In the genomic region with DNA sequence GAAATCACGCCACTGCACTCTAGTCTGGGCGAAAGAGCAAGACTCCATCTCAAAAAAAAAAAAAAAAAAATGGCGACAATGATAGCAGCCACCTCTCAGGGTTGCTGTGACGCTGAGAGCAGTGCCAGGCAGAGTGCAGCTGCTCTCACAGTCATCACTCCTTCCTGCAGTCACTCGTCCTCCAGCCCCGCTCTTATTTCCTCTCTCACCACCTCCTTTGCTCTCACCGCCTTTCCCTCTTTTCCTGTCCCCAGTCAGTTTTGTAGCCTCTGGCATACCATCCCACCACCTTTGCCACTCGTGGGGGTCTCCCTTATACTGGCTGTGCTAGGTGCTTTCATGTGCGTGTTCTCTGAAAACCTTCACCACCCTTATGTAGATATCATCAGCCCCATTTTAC, we compare ENCODE assay signal across 17 cellular contexts. TPM values are rescaled to one million over a fixed set of nuclear protein-coding genes. Genes with fewer than 3 reads are reported as not detected.
DNase-seq lines count a peak whose midpoint lies in the region; ATAC-seq, FAIRE-seq and TF ChIP-seq lines count a peak whose summit lies in the region.
"Had no signal": no experiment of that assay in that cellular context is flagged by ENCODE, and none has a peak within 500 bp of the region (broad histone marks: within the 10 kb centered on the region; RNA-seq: fewer than 3 reads in every experiment).

No MANE protein-coding gene starts in this region.

- TF ChIP-seq EP300 in HepG2 (IDR thresholded peaks at IDR 0.05; ENCODE audit: low read depth in 2 of 2, low read length in 2 of 2) = no peak
- no peak for TF ChIP-seq EP300 in HepG2 (CRISPR knock-in tag; IDR thresholded peaks at IDR 0.05; ENCODE audit: borderline replicate concordance)

- no peak overlapping the region for H2AFZ ChIP-seq in HepG2 (ENCODE audit: low read length)

- H3K27me3 Mint-ChIP-seq in T-helper 2 cell treated with Interferon-gamma antibody and Interleukin-4, amounts not matched to agents 5 μg/mL and 100 μg/mL, for 36 hours (ENCODE audit: low read depth) = no peaks in the 10 kb centered on the region
- H3K27me3 Mint-ChIP-seq: activated B cell treated with CpG ODN at 0.5 μM for 24 hours had no signal

- H3K4me1 ChIP-seq in liver (ENCODE audit: control insufficient read depth in 4 of 4, insufficient read depth in 4 of 4, low read length in 3 of 4) (peaks cover 9 to 47% (median 29%) of the 10 kb centered on the region in 4 donors), HepG2 (ENCODE audit: insufficient read depth, low read length) (peaks cover 29% of the 10 kb centered on the region), mesodermal cell (ENCODE audit: control insufficient read depth, insufficient read depth, low read length, poor library complexity, severe bottlenecking) (peaks cover 36% of the 10 kb centered on the region), upper lobe of right lung (peaks cover 12% of the 10 kb centered on the region)

- FAIRE-seq in HepG2 (lab: Jason Lieb, UNC) = no peak
- FAIRE-seq: frontal cortex, islet of Langerhans had no signal

- TF ChIP-seq CTCF in liver (IDR thresholded peaks at IDR 0.05; ENCODE audit: low read depth, low read length, missing input control) = no peak
- TF ChIP-seq CTCF in HepG2 (CRISPR knock-in tag; IDR thresholded peaks at IDR 0.05) = no peak
- TF ChIP-seq CTCF in upper lobe of right lung (IDR thresholded peaks at IDR 0.05) = no peak

- no peak for ATAC-seq in HepG2
- no peak for ATAC-seq in upper lobe of right lung
- no peak for ATAC-seq in HG03460 (IDR thresholded peaks at IDR 0.05; ENCODE audit: unreplicated experiment)
- ATAC-seq: body of pancreas had no signal

- H4K20me1 ChIP-seq in HepG2 (ENCODE audit: insufficient read depth, low read length) = no peaks in the 10 kb centered on the region

- in situ Hi-C loops in HepG2 (cut with HindIII; ENCODE audit: extremely low pct_ligation_motif_present, low pct_unique_long_range_greater_than_20kb) = no loop called here

- H3K4me1 Mint-ChIP-seq in T-helper 2 cell treated with Interferon-gamma antibody and Interleukin-4, amounts not matched to agents 5 μg/mL and 100 μg/mL, for 36 hours (ENCODE audit: low read depth) = peaks cover 13% of the 10 kb centered on the region

- H3K9me3 ChIP-seq in liver (ENCODE audit: control insufficient read depth in 4 of 4, low read length in 3 of 4) (no peaks in the 10 kb centered on the region), HepG2 (ENCODE audit: low read length) (no peaks in the 10 kb centered on the region), mesodermal cell (ENCODE audit: control insufficient read depth, low read length) (no peaks in the 10 kb centered on the region), upper lobe of right lung (no peaks in the 10 kb centered on the region)
- H3K9me3 ChIP-seq: body of pancreas had no signal

- no peak overlapping the region for H3K4me3 ChIP-seq in liver (ENCODE audit: low read depth in 1 of 3, low read length in 3 of 3)
- no peak overlapping the region for H3K4me3 ChIP-seq in HepG2 (replicated peaks in 1 of 3; ENCODE audit: insufficient read depth in 1 of 3, low read depth in 2 of 3, low read length in 3 of 3)
- H3K4me3 ChIP-seq in mesodermal cell (ENCODE audit: extremely low read depth, insufficient read depth, low read length, poor library complexity, severe bottlenecking) = no peak overlapping the region
- H3K4me3 ChIP-seq in upper lobe of right lung = no peak overlapping the region
- H3K4me3 ChIP-seq: body of pancreas had no signal

- H3K27ac Mint-ChIP-seq in T-helper 2 cell treated with Interferon-gamma antibody and Interleukin-4, amounts not matched to agents 5 μg/mL and 100 μg/mL, for 36 hours = peak overlapping the region; percentile 83
- H3K27ac Mint-ChIP-seq: activated B cell treated with CpG ODN at 0.5 μM for 24 hours, endodermal cell had no signal

- H3K9ac ChIP-seq in liver (ENCODE audit: low read depth in 1 of 2, low read length in 2 of 2) = no peak overlapping the region
- H3K9ac ChIP-seq in HepG2 (ENCODE audit: insufficient read depth, low read depth, low read length) = no peak overlapping the region

- DNase-seq in HepG2 (ENCODE audit: low spot score) = no peak
- no peak for DNase-seq in T-helper 2 cell treated with Interferon-gamma antibody and Interleukin-4, amounts not matched to agents 5 μg/mL and 100 μg/mL, for 36 hours (ENCODE audit: low spot score)
- no peak for DNase-seq in upper lobe of right lung
- DNase-seq in NCI-H526 treated with DMSO at 0.1 percent for 48 hours (lab: John Stamatoyannopoulos, UW) = no peak
- DNase-seq in NCI-H1930 (lab: John Stamatoyannopoulos, UW) = no peak
- DNase-seq: activated B cell treated with CpG ODN at 0.5 μM for 24 hours; activated T-cell treated with anti-CD3 and anti-CD28 coated beads, Interleukin-2, amount 50 U/mL, for 48 hours; body of pancreas; EL; endodermal cell; NCI-H1092; stimulated activated naive CD4-positive, alpha-beta T cell treated with Interleukin-2 at 50 U/mL for 16 hours had no signal

- 82% methylated on average over 9 of the region's 9 CpGs for WGBS in liver
- WGBS in HepG2 (ENCODE audit: low lambda C conversion rate) = 96% methylated on average over 9 of the region's 9 CpGs
- 85 to 93% methylated on average over 6 to 8 of the region's 9 CpGs for WGBS in mesodermal cell (ENCODE audit: insufficient coverage in 2 of 2), 2 experiments

- TF ChIP-seq RAD21 in liver (IDR thresholded peaks at IDR 0.05) = no peak
- TF ChIP-seq RAD21 in HepG2 (CRISPR knock-in tag; IDR thresholded peaks at IDR 0.05) = no peak

- POLR2A ChIA-PET in HepG2 (lab: Yijun Ruan, JAX) = no interaction called here

- H3K27ac ChIP-seq in liver (ENCODE audit: low read depth in 1 of 2, low read length in 2 of 2) (peak overlapping the region; percentile 8 to 71), HepG2 (ENCODE audit: extremely low read length, insufficient read depth, low read length) (no peak overlapping the region), mesodermal cell (ENCODE audit: low read depth, low read length, severe bottlenecking) (peak overlapping the region; percentile 29), upper lobe of right lung (peak overlapping the region; percentile 11)
- H3K27ac ChIP-seq: body of pancreas had no signal

- CTCF ChIA-PET in HepG2 (lab: Yijun Ruan, JAX; ENCODE audit: low intra/inter-chr PET ratio, low total read pairs) = no interaction called here

- peaks cover 31% of the 10 kb centered on the region for H3K36me3 Mint-ChIP-seq in T-helper 2 cell treated with Interferon-gamma antibody and Interleukin-4, amounts not matched to agents 5 μg/mL and 100 μg/mL, for 36 hours (ENCODE audit: low read depth)

- intact Hi-C loops in HepG2 (cut with micrococcal nuclease; ENCODE audit: unreplicated experiment) = no loop called here
- intact Hi-C loops in upper lobe of right lung (cut with DNase I) = no loop called here

- H3K4me3 Mint-ChIP-seq in T-helper 2 cell treated with Interferon-gamma antibody and Interleukin-4, amounts not matched to agents 5 μg/mL and 100 μg/mL, for 36 hours = no peak overlapping the region
- H3K4me3 Mint-ChIP-seq: activated B cell treated with CpG ODN at 0.5 μM for 24 hours, endodermal cell had no signal

- H3K9me3 Mint-ChIP-seq in T-helper 2 cell treated with Interferon-gamma antibody and Interleukin-4, amounts not matched to agents 5 μg/mL and 100 μg/mL, for 36 hours = no peaks in the 10 kb centered on the region
- H3K9me3 Mint-ChIP-seq: activated B cell treated with CpG ODN at 0.5 μM for 24 hours, endodermal cell had no signal

- BruUV-seq in HepG2 (replicated peaks; lab: Mats Ljungman, UMichigan) = no TSS peak

- no peak overlapping the region for H3K4me2 ChIP-seq in HepG2 (ENCODE audit: low read depth, low read length)

- no peak for TF ChIP-seq POLR2A in HepG2 (IDR thresholded peaks at IDR 0.05; ENCODE audit: insufficient read depth in 1 of 2, low read depth in 2 of 2, low read length in 2 of 2)

- H3K27me3 ChIP-seq in liver (ENCODE audit: control insufficient read depth in 4 of 4, insufficient read depth in 4 of 4, low read length in 3 of 4) (no peaks in the 10 kb centered on the region), HepG2 (ENCODE audit: control insufficient read depth in 1 of 2, insufficient read depth in 2 of 2, low read length in 2 of 2) (no peaks in the 10 kb centered on the region), upper lobe of right lung (no peaks in the 10 kb centered on the region)
- H3K27me3 ChIP-seq: body of pancreas had no signal

- no peaks in the 10 kb centered on the region for H3K79me2 ChIP-seq in HepG2 (ENCODE audit: insufficient read depth, low read length)

- H3K36me3 ChIP-seq in liver (ENCODE audit: control insufficient read depth in 4 of 4, insufficient read depth in 3 of 4, low read depth in 1 of 4, low read length in 3 of 4) (peaks cover 4 to 41% (median 31%) of the 10 kb centered on the region in 4 donors), HepG2 (replicated peaks in 1 of 2; ENCODE audit: control insufficient read depth in 1 of 2, insufficient read depth in 2 of 2, low read length in 2 of 2) (peaks cover 10 to 30% of the 10 kb centered on the region in 2 experiments; a peak in 4 of 5 replicates), mesodermal cell (ENCODE audit: control insufficient read depth, insufficient read depth, low read length) (peaks cover 10% of the 10 kb centered on the region), upper lobe of right lung (peaks cover 23% of the 10 kb centered on the region)

RNA-seq across cellular contexts. Expression of gene ST3GAL4, which starts 19.4 kb away (rescaled TPM):
- total RNA-seq in liver (10 to 100 TPM in 1 of 2 donors, 1 to 10 TPM in 1; 7.4 to 18.4 TPM), HepG2 (2016; rRNA removed; fragmentation: Illumina TruSeq; extraction: Trizol) (7.4 and 13.3 TPM in 2 replicates), upper lobe of right lung (39.2 TPM)
- polyA plus RNA-seq in liver (10 to 100 TPM in 1 of 2 donors, 1 to 10 TPM in 1; 4.5 to 13.7 TPM), HepG2 (2011; rRNA removed) (9.1 and 12.5 TPM in 2 replicates)
- 26.0 and 28.4 TPM in 2 replicates for total RNA-seq in HepG2 (2016; cell fraction: cytosol; rRNA removed; fragmentation: Illumina TruSeq; extraction: Trizol; ENCODE audit: low read depth)
- total RNA-seq in HepG2 (2016; cell fraction: insoluble cytoplasmic fraction; rRNA removed; fragmentation: Illumina TruSeq; extraction: Trizol) = 6.5 and 14.0 TPM in 2 replicates
- total RNA-seq in HepG2 (2016; cell fraction: membrane; rRNA removed; fragmentation: Illumina TruSeq; extraction: Trizol) = 29.9 and 31.6 TPM in 2 replicates
- 10.2 and 12.2 TPM in 2 replicates for total RNA-seq in HepG2 (2016; cell fraction: nucleus; rRNA removed; fragmentation: Illumina TruSeq; extraction: Trizol)
- polyA plus RNA-seq in HepG2 (2011; cell fraction: cytosol; rRNA removed) = 8.8 and 9.2 TPM in 2 replicates
- polyA plus RNA-seq in HepG2 (2011; cell fraction: nucleus; rRNA removed) = 15.0 and 15.5 TPM in 2 replicates
- 7.8 and 8.2 TPM in 2 replicates for polyA plus RNA-seq in HepG2 (2012)
- 22.6 and 26.2 TPM in 2 replicates for polyA plus RNA-seq in HepG2 (2016; cell fraction: cytosol; fragmentation: Illumina TruSeq; extraction: Trizol; ENCODE audit: low read depth)
- 7.6 and 9.2 TPM in 2 replicates for polyA plus RNA-seq in HepG2 (2016; cell fraction: insoluble cytoplasmic fraction; fragmentation: Illumina TruSeq; extraction: Trizol; ENCODE audit: low read depth)
- polyA plus RNA-seq in HepG2 (2016; cell fraction: membrane; fragmentation: Illumina TruSeq; extraction: Trizol; ENCODE audit: low read depth) = 26.9 and 30.2 TPM in 2 replicates
- 24.7 and 27.7 TPM in 2 replicates for polyA plus RNA-seq in HepG2 (2016; cell fraction: nucleus; fragmentation: Illumina TruSeq; extraction: Trizol; ENCODE audit: insufficient read depth, low read depth)
- 17.0 and 116 TPM in 2 replicates for polyA minus RNA-seq in HepG2 (2011; rRNA and poly(A)+ RNA removed; ENCODE audit: low replicate concordance)
- polyA minus RNA-seq in HepG2 (2011; cell fraction: cytosol; rRNA and poly(A)+ RNA removed) = 3.8 and 4.3 TPM in 2 replicates
- polyA minus RNA-seq in HepG2 (2011; cell fraction: nucleus; rRNA and poly(A)+ RNA removed) = 5.8 and 7.1 TPM in 2 replicates
- polyA plus RNA-seq in mesodermal cell (2013, experiment 1 of 2) = 20.6 TPM
- 13.5 TPM for polyA plus RNA-seq in mesodermal cell (2013, experiment 2 of 2)

RNA-seq across cellular contexts. Expression of gene DCPS, which starts 32.2 kb away (rescaled TPM):
- 10 to 100 TPM in 1 of 2 donors, 1 to 10 TPM in 1; 5.6 to 10.7 TPM for total RNA-seq in liver
- 10 to 100 TPM; 27.3 to 61.0 TPM for polyA plus RNA-seq in liver
- 21.9 and 24.1 TPM in 2 replicates for total RNA-seq in HepG2 (2016; rRNA removed; fragmentation: Illumina TruSeq; extraction: Trizol)
- 4.3 and 4.6 TPM in 2 replicates for total RNA-seq in HepG2 (2016; cell fraction: cytosol; rRNA removed; fragmentation: Illumina TruSeq; extraction: Trizol; ENCODE audit: low read depth)
- 20.7 and 23.2 TPM in 2 replicates for total RNA-seq in HepG2 (2016; cell fraction: insoluble cytoplasmic fraction; rRNA removed; fragmentation: Illumina TruSeq; extraction: Trizol)
- 6.0 and 8.2 TPM in 2 replicates for total RNA-seq in HepG2 (2016; cell fraction: membrane; rRNA removed; fragmentation: Illumina TruSeq; extraction: Trizol)
- 10.8 and 11.7 TPM in 2 replicates for total RNA-seq in HepG2 (2016; cell fraction: nucleus; rRNA removed; fragmentation: Illumina TruSeq; extraction: Trizol)
- 20.7 and 22.5 TPM in 2 replicates for polyA plus RNA-seq in HepG2 (2011; rRNA removed)
- polyA plus RNA-seq in HepG2 (2011; cell fraction: cytosol; rRNA removed) = 25.0 and 33.9 TPM in 2 replicates
- polyA plus RNA-seq in HepG2 (2011; cell fraction: nucleus; rRNA removed) = 11.1 and 11.9 TPM in 2 replicates
- polyA plus RNA-seq in HepG2 (2012) = 12.9 and 13.5 TPM in 2 replicates
- polyA plus RNA-seq in HepG2 (2016; cell fraction: cytosol; fragmentation: Illumina TruSeq; extraction: Trizol; ENCODE audit: low read depth) = 4.1 and 4.3 TPM in 2 replicates
- polyA plus RNA-seq in HepG2 (2016; cell fraction: insoluble cytoplasmic fraction; fragmentation: Illumina TruSeq; extraction: Trizol; ENCODE audit: low read depth) = 29.3 and 35.5 TPM in 2 replicates
- 5.8 and 6.4 TPM in 2 replicates for polyA plus RNA-seq in HepG2 (2016; cell fraction: membrane; fragmentation: Illumina TruSeq; extraction: Trizol; ENCODE audit: low read depth)
- polyA plus RNA-seq in HepG2 (2016; cell fraction: nucleus; fragmentation: Illumina TruSeq; extraction: Trizol; ENCODE audit: insufficient read depth, low read depth) = 15.1 and 15.2 TPM in 2 replicates
- 16.9 and 47.3 TPM in 2 replicates for polyA minus RNA-seq in HepG2 (2011; rRNA and poly(A)+ RNA removed; ENCODE audit: low replicate concordance)
- 5.5 and 10.6 TPM in 2 replicates for polyA minus RNA-seq in HepG2 (2011; cell fraction: cytosol; rRNA and poly(A)+ RNA removed)
- polyA minus RNA-seq in HepG2 (2011; cell fraction: nucleus; rRNA and poly(A)+ RNA removed) = 7.1 and 7.6 TPM in 2 replicates
- polyA plus RNA-seq in mesodermal cell (2013, experiment 1 of 2) = 19.8 TPM
- polyA plus RNA-seq in mesodermal cell (2013, experiment 2 of 2) = 18.5 TPM
- total RNA-seq in upper lobe of right lung = 15.5 TPM

RNA-seq across cellular contexts. Expression of gene TIRAP, which starts 53.2 kb away (rescaled TPM):
- total RNA-seq in liver (1 to 10 TPM; 4.4 to 9.5 TPM), HepG2 (2016; rRNA removed; fragmentation: Illumina TruSeq; extraction: Trizol) (5.4 and 6.2 TPM in 2 replicates), upper lobe of right lung (13.7 TPM)
- polyA plus RNA-seq in liver (1 to 10 TPM; 3.9 to 8.5 TPM), HepG2 (2011; rRNA removed) (5.7 and 7.0 TPM in 2 replicates)
- total RNA-seq in HepG2 (2016; cell fraction: cytosol; rRNA removed; fragmentation: Illumina TruSeq; extraction: Trizol; ENCODE audit: low read depth) = 1.8 and 1.9 TPM in 2 replicates
- 5.5 and 5.6 TPM in 2 replicates for total RNA-seq in HepG2 (2016; cell fraction: insoluble cytoplasmic fraction; rRNA removed; fragmentation: Illumina TruSeq; extraction: Trizol)
- 4.3 TPM in 2 replicates for total RNA-seq in HepG2 (2016; cell fraction: membrane; rRNA removed; fragmentation: Illumina TruSeq; extraction: Trizol)
- total RNA-seq in HepG2 (2016; cell fraction: nucleus; rRNA removed; fragmentation: Illumina TruSeq; extraction: Trizol) = 4.4 and 5.5 TPM in 2 replicates
- polyA plus RNA-seq in HepG2 (2011; cell fraction: cytosol; rRNA removed) = 4.5 and 5.2 TPM in 2 replicates
- 9.1 and 10.8 TPM in 2 replicates for polyA plus RNA-seq in HepG2 (2011; cell fraction: nucleus; rRNA removed)
- 4.6 and 5.5 TPM in 2 replicates for polyA plus RNA-seq in HepG2 (2012)
- 1.6 and 1.8 TPM in 2 replicates for polyA plus RNA-seq in HepG2 (2016; cell fraction: cytosol; fragmentation: Illumina TruSeq; extraction: Trizol; ENCODE audit: low read depth)
- 6.8 and 8.2 TPM in 2 replicates for polyA plus RNA-seq in HepG2 (2016; cell fraction: insoluble cytoplasmic fraction; fragmentation: Illumina TruSeq; extraction: Trizol; ENCODE audit: low read depth)
- polyA plus RNA-seq in HepG2 (2016; cell fraction: membrane; fragmentation: Illumina TruSeq; extraction: Trizol; ENCODE audit: low read depth) = 3.3 and 3.8 TPM in 2 replicates
- polyA plus RNA-seq in HepG2 (2016; cell fraction: nucleus; fragmentation: Illumina TruSeq; extraction: Trizol; ENCODE audit: insufficient read depth, low read depth) = 9.4 and 9.9 TPM in 2 replicates
- 14.2 and 15.0 TPM in 2 replicates for polyA minus RNA-seq in HepG2 (2011; rRNA and poly(A)+ RNA removed; ENCODE audit: low replicate concordance)
- polyA minus RNA-seq in HepG2 (2011; cell fraction: cytosol; rRNA and poly(A)+ RNA removed) = 6.2 and 6.8 TPM in 2 replicates
- 5.8 and 10.1 TPM in 2 replicates for polyA minus RNA-seq in HepG2 (2011; cell fraction: nucleus; rRNA and poly(A)+ RNA removed)
- polyA plus RNA-seq in mesodermal cell (2013, experiment 1 of 2) = 5.6 TPM
- 5.1 TPM for polyA plus RNA-seq in mesodermal cell (2013, experiment 2 of 2)
